1 cellular context compared by ENCODE assay signal in the genomic region with DNA sequence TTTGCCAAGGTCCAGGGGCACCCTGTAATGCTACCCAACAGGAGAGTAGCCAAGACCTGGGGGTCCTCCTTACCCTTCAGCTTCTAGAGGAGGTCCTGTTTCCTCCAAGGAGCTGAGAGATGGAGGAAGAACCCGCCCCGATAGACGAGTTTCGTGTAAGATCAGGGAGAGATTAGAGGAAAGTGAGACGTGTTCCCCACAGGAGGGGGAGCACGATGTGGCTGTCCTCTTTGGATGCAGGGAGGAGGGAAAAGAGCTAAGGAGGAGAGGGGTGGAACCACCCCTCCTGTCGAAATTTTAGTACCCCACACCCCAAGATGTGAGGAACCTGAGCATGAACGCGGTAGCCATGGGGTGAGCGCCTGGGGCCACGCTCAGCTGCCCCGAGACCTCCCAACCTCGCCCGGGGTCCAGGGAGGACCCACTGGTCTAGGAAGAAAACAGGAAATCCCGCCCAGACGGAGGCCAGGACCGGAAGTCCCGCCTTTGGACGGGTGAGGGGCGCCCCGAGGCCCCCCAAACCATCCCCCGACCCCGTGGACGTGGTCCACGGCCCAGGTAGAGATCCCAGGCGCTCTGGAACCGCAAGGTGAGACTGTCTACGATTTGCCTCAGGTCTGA.
TF ChIP-seq lines count a peak whose summit lies in the region.

No MANE protein-coding gene starts in this region.

TF ChIP-seq in HEK293T, 16 proteins besides CTCF, POLR2A, EP300 and RAD21:
- no peak for TF ChIP-seq SP1 (IDR thresholded peaks at IDR 0.05)
- TF ChIP-seq TARDBP (IDR thresholded peaks at IDR 0.05) = no peak
- no peak for TF ChIP-seq LEF1 (IDR thresholded peaks at IDR 0.05; ENCODE audit: borderline replicate concordance)
- TF ChIP-seq SUZ12 (IDR thresholded peaks at IDR 0.05) = no peak
- TF ChIP-seq, protein P1, sequence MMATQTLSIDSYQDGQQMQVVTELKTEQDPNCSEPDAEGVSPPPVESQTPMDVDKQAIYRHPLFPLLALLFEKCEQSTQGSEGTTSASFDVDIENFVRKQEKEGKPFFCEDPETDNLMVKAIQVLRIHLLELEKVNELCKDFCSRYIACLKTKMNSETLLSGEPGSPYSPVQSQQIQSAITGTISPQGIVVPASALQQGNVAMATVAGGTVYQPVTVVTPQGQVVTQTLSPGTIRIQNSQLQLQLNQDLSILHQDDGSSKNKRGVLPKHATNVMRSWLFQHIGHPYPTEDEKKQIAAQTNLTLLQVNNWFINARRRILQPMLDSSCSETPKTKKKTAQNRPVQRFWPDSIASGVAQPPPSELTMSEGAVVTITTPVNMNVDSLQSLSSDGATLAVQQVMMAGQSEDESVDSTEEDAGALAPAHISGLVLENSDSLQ (IDR thresholded peaks at IDR 0.05) = no peak
- TF ChIP-seq ELF4 (IDR thresholded peaks at IDR 0.05) = no peak
- TF ChIP-seq FOXA1 (IDR thresholded peaks at IDR 0.05) = no peak
- TF ChIP-seq L3MBTL2 (conservative IDR thresholded peaks at IDR 0.05) = no peak
- TF ChIP-seq ZNF384 (IDR thresholded peaks at IDR 0.05) = no peak
- no peak for TF ChIP-seq FOXK2 (IDR thresholded peaks at IDR 0.05)
- TF ChIP-seq BHLHE40 (IDR thresholded peaks at IDR 0.05; ENCODE audit: borderline replicate concordance) = no peak
